In the genomic region with DNA sequence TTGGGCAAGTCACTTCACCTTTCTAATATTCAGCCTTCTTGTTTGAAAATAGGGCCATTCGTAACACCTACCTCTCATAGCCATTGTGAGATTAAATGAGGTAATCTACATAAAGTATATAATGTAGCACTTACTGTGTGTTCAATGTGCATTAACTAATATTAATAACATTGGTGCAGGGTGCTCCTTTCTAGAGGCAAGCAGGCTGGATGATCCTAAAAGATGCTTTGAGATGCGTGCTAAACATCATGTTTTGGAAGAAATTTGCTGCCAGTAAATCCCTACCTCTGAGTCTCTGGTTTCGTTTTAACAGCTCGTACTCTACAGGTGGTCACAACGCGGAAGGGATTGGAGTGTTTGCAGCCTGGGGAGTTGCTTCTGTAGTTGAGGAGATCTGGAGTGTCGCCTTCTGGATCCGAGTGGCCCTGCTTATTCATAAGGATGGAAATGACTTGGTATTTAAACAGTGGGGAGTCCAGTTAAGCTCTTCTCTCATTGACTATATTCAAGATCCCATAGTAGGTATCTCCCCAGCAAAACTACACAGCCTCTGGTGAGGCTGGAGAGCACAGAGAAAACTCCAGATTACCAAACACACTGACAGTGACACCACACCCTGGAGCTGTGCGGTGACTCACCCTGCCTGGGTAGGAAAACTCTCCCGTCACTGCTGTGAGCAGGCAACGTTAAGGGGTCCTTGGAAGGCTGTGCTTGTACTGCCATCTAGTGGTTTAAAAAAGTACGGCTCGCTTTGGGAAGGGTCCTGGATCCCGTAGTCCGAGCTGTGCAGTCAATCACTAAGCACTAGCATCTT, we compare ENCODE assay signal across 8 cellular contexts.
DNase-seq lines count a peak whose midpoint lies in the region; ATAC-seq and TF ChIP-seq lines count a peak whose summit lies in the region.

No MANE protein-coding gene starts in this region.

- peak; percentile 75 for ATAC-seq in HG02981 (IDR thresholded peaks at IDR 0.05; ENCODE audit: unreplicated experiment)
- peak; percentile 99 to 100 for ATAC-seq in left cardiac atrium

- DNase-seq in activated gamma-delta T cell treated with Interleukin-2 at 50 U/mL for 16 hours (peak; percentile 76), activated gamma-delta T cell (lab: John Stamatoyannopoulos, UW) (no peak), NCI-H187 (lab: John Stamatoyannopoulos, UW) (peak; percentile 72 to 76), T-helper 1 cell (peak; percentile 62 to 79 (median 73)), amniotic epithelial cell (ENCODE audit: low read depth) (peak; percentile 93), left cardiac atrium (peak; percentile 93), retinal pigment epithelial cell (ENCODE audit: low read depth) (peak; percentile 74)

- peak; percentile 78 for TF ChIP-seq CTCF in retinal pigment epithelial cell (conservative IDR thresholded peaks at IDR 0.05; ENCODE audit: low read depth, low read length)

- H3K4me3 ChIP-seq in retinal pigment epithelial cell (ENCODE audit: low read length), result no peak overlapping the region

- intact Hi-C loops in left cardiac atrium (cut with DNase I), result loop anchor here (1.0 to 10.0 kb wide), 4 partner anchors 92 to 539 kb away; no protein-coding TSS in a partner anchor
